18 cellular contexts compared by ENCODE assay signal in the genomic region with DNA sequence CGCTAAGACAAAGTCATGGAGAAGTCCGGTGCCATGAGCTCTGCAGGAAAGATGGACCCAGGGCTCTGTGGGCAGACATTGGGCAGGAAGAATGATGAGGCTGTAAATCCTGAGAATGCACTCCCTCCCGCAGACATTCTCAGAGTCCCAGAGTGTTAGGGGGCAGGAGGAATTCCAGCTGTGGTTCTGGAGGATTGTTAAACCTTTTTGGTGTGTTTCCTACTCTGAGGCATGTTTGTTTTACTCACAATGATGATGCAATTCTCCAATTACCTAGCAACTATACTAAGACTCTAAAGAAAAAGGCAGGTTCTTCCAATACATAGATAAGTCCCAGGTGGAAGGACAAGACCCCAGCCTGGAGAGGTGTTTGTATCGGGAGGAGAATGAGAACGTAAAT. TPM values are rescaled to one million over a fixed set of nuclear protein-coding genes. Genes with fewer than 3 reads are reported as not detected.
A peak's percentile ranks its signal among the peaks of the same experiment; 100 is the strongest.
DNase-seq lines count a peak whose midpoint lies in the region; ATAC-seq, FAIRE-seq and TF ChIP-seq lines count a peak whose summit lies in the region.
"Had no signal": no experiment of that assay in that cellular context is flagged by ENCODE, and none has a peak within 500 bp of the region (broad histone marks: within the 10 kb centered on the region; RNA-seq: fewer than 3 reads in every experiment).

No MANE protein-coding gene starts in this region.

- TF ChIP-seq RAD21 in H1 (IDR thresholded peaks at IDR 0.05 in 1 of 2, conservative IDR thresholded peaks at IDR 0.05 in 1 of 2; ENCODE audit: low read depth in 2 of 2, low read length in 2 of 2): no peak

- H3K4me1 ChIP-seq in H1 (replicated peaks in 1 of 4; ENCODE audit: control insufficient read depth in 3 of 4, insufficient read depth in 4 of 4, low read length in 3 of 4): peaks cover 0 to 4% (median 0%) of the 10 kb centered on the region in 4 experiments; a peak in 3 of 7 replicates
- H3K4me1 ChIP-seq in mesenchymal stem cell (ENCODE audit: control insufficient read depth, insufficient read depth, low read depth, low read length): peaks cover 11% of the 10 kb centered on the region
- H3K4me1 ChIP-seq: psoas muscle, suprapubic skin had no signal

- DNase-seq in AG08396 (ENCODE audit: low spot score) (peak; percentile 40), HT1080 (ENCODE audit: low read depth) (peak; percentile 31), H1 (ENCODE audit: low read depth in 1 of 2, low spot score in 2 of 2) (no peak), mesenchymal stem cell (peak; percentile 58), NCI-H2029 treated with DMSO at 0.1 percent for 48 hours (lab: John Stamatoyannopoulos, UW) (no peak), globus pallidus (ENCODE audit: low spot score) (no peak)
- DNase-seq in activated CD4-positive, alpha-beta T cell treated with anti-CD3 and anti-CD28 coated beads, Interleukin-2, amount 50 U/mL, for 1 hour: no peak
- no peak for DNase-seq in effector memory CD8-positive, alpha-beta T cell
- DNase-seq: activated CD8-positive, alpha-beta T cell treated with anti-CD3 and anti-CD28 coated beads, Interleukin-2, amount 10 ng/mL, durations not matched to agents 7 days and 5 days; anterior cingulate cortex; NCI-H226; psoas muscle had no signal

- H3K27me3 ChIP-seq in H1 (replicated peaks in 1 of 4; ENCODE audit: control insufficient read depth in 3 of 4, extremely low read depth in 1 of 4, insufficient read depth in 3 of 4, low read length in 3 of 4): no peaks in the 10 kb centered on the region; a peak in 1 of 7 replicates
- peaks cover 0 to 21% of the 10 kb centered on the region in 2 experiments for H3K27me3 ChIP-seq in mesenchymal stem cell (ENCODE audit: control insufficient read depth in 1 of 2, insufficient read depth in 1 of 2, low read length in 2 of 2)
- H3K27me3 ChIP-seq: BLaER1 treated with 17β-estradiol and CSF1 and Interleukin-3, amounts not matched to agents 10 nM and 100 nM; suprapubic skin had no signal

- no peak overlapping the region for H2BK120ac ChIP-seq in H1 (replicated peaks; ENCODE audit: low read depth, low read length)
- H2BK120ac ChIP-seq in mesenchymal stem cell (ENCODE audit: low read depth, low read length): no peak overlapping the region

- H3K56ac ChIP-seq in H1 (replicated peaks; ENCODE audit: insufficient read length, low read depth, low read length): no peak overlapping the region

- no peak for TF ChIP-seq POLR2A in H1 (IDR thresholded peaks at IDR 0.05; ENCODE audit: control extremely low read depth in 1 of 2, low read depth in 2 of 2, low read length in 2 of 2)

- peak overlapping the region; percentile 5; the same call in 1 of the 2 replicates for H2AFZ ChIP-seq in H1 (ENCODE audit: low read length)
- no peak overlapping the region for H2AFZ ChIP-seq in mesenchymal stem cell (ENCODE audit: low read depth, low read length)

- H2BK15ac ChIP-seq in H1 (ENCODE audit: low read length) (no peak overlapping the region), mesenchymal stem cell (ENCODE audit: low read depth, poor library complexity, severe bottlenecking) (no peak overlapping the region)

- no peak overlapping the region for H4K91ac ChIP-seq in H1 (replicated peaks; ENCODE audit: insufficient read length, low read length)
- H4K91ac ChIP-seq in mesenchymal stem cell (ENCODE audit: low read length): no peak overlapping the region

- no peaks in the 10 kb centered on the region for H4K20me1 ChIP-seq in H1 (replicated peaks in 1 of 2; ENCODE audit: control insufficient read depth in 1 of 2, insufficient read depth in 2 of 2, low read length in 2 of 2)
- H4K20me1 ChIP-seq: BLaER1 treated with 17β-estradiol and CSF1 and Interleukin-3, amounts not matched to agents 10 nM and 100 nM had no signal

- no peak overlapping the region for H3K27ac Mint-ChIP-seq in effector memory CD8-positive, alpha-beta T cell
- H3K27ac Mint-ChIP-seq: activated CD8-positive, alpha-beta T cell treated with anti-CD3 and anti-CD28 coated beads, Interleukin-2, amount 10 ng/mL, durations not matched to agents 7 days and 5 days; activated T-helper 2 cell treated with anti-CD3 and anti-CD28 coated beads, Interferon-gamma antibody, Interleukin-2, Interleukin-4, amounts not matched to agents 10 μg/mL and 5 μg/mL and 100 μg/mL, durations not matched to agents 14 hours and 24 hours and 36 hours had no signal

- H3K27ac ChIP-seq in H1 (ENCODE audit: low read depth, low read length) (no peak overlapping the region), mesenchymal stem cell (ENCODE audit: low read length, poor library complexity, severe bottlenecking) (peak overlapping the region; percentile 35)
- H3K27ac ChIP-seq: BLaER1 treated with 17β-estradiol and CSF1 and Interleukin-3, amounts not matched to agents 10 nM and 100 nM; psoas muscle; suprapubic skin had no signal

- H3K14ac ChIP-seq in H1 (ENCODE audit: insufficient read length) (no peak overlapping the region), mesenchymal stem cell (ENCODE audit: low read length in 2 of 2) (no peak overlapping the region)

- H4K8ac ChIP-seq in H1 (ENCODE audit: extremely low read depth, insufficient read depth, low read length): no peak overlapping the region
- no peak overlapping the region for H4K8ac ChIP-seq in mesenchymal stem cell (ENCODE audit: low read length)

- POLR2A ChIA-PET in H1 (lab: Charles Lee; ENCODE audit: partially characterized antibody): interaction anchor here (1.2 to 1.4 kb wide), 2 partner anchors 9 to 15 kb away, joined by 3 to 5 read pairs; no protein-coding TSS in a partner anchor

- 82% methylated on average over 5 of the region's 5 CpGs; no CpG with 5 or more reads in 1 of the 2 experiments for WGBS in H1 (ENCODE audit: extremely low coverage in 1 of 2, insufficient coverage in 1 of 2, insufficient read length in 1 of 2, insufficient replicate concordance in 2 of 2, low coverage in 1 of 2, low lambda C conversion rate in 2 of 2, missing lambda C conversion rate in 1 of 2), 2 experiments
- 68% methylated on average over 4 of the region's 5 CpGs for WGBS in mesenchymal stem cell

- no peak overlapping the region for H3K4me3 ChIP-seq in H1 (ENCODE audit: extremely low read depth in 1 of 4, insufficient read depth in 2 of 4, low read depth in 3 of 4, low read length in 4 of 4)
- H3K4me3 ChIP-seq in mesenchymal stem cell (ENCODE audit: insufficient read depth in 1 of 2, low read depth in 1 of 2, low read length in 2 of 2): no peak overlapping the region
- H3K4me3 ChIP-seq: BLaER1 treated with 17β-estradiol and CSF1 and Interleukin-3, amounts not matched to agents 10 nM and 100 nM; psoas muscle; suprapubic skin had no signal

- TF ChIP-seq CTCF in H1 (IDR thresholded peaks at IDR 0.05; ENCODE audit: control extremely low read depth in 1 of 3, insufficient read depth in 1 of 3, low read depth in 1 of 3, low read length in 3 of 3): no peak

- H2BK5ac ChIP-seq in H1 (ENCODE audit: low read depth, low read length): no peak overlapping the region
- no peak overlapping the region for H2BK5ac ChIP-seq in mesenchymal stem cell (ENCODE audit: low read depth, low read length, poor library complexity, severe bottlenecking)

- H2BK20ac ChIP-seq in H1 (ENCODE audit: low read length): 0 out of 2 replicates have a peak overlapping the region, but pooled peaks have one; percentile 7

- no peaks in the 10 kb centered on the region for H3K36me3 ChIP-seq in H1 (ENCODE audit: control insufficient read depth in 2 of 4, insufficient read depth in 4 of 4, low read length in 3 of 4)
- no peaks in the 10 kb centered on the region for H3K36me3 ChIP-seq in mesenchymal stem cell (ENCODE audit: control insufficient read depth in 1 of 2, insufficient read depth in 2 of 2, low read depth in 1 of 2, low read length in 2 of 2)
- H3K36me3 ChIP-seq: BLaER1 treated with 17β-estradiol and CSF1 and Interleukin-3, amounts not matched to agents 10 nM and 100 nM; suprapubic skin had no signal

- H2AK5ac ChIP-seq in H1 (ENCODE audit: low read depth, low read length) (no peak overlapping the region), mesenchymal stem cell (ENCODE audit: low read length, severe bottlenecking) (no peak overlapping the region)

- H4K5ac ChIP-seq in H1 (ENCODE audit: insufficient read length, low read depth, low read length): no peak overlapping the region

- H3K23ac ChIP-seq in H1 (ENCODE audit: insufficient read length) (no peak overlapping the region), mesenchymal stem cell (ENCODE audit: low read length in 2 of 2) (no peak overlapping the region)

- no peaks in the 10 kb centered on the region for H3K9me3 ChIP-seq in H1 (ENCODE audit: insufficient read depth in 2 of 2, low read depth in 1 of 2, low read length in 1 of 2)
- no peaks in the 10 kb centered on the region for H3K9me3 ChIP-seq in mesenchymal stem cell (ENCODE audit: control insufficient read depth, low read length)
- H3K9me3 ChIP-seq: BLaER1 treated with 17β-estradiol and CSF1 and Interleukin-3, amounts not matched to agents 10 nM and 100 nM; psoas muscle; suprapubic skin had no signal

- no peaks in the 10 kb centered on the region for H3K9me3 Mint-ChIP-seq in effector memory CD8-positive, alpha-beta T cell
- H3K9me3 Mint-ChIP-seq: activated T-helper 2 cell treated with anti-CD3 and anti-CD28 coated beads, Interferon-gamma antibody, Interleukin-2, Interleukin-4, amounts not matched to agents 10 μg/mL and 5 μg/mL and 100 μg/mL, durations not matched to agents 14 hours and 24 hours and 36 hours had no signal

- no peak overlapping the region for H3K4me2 ChIP-seq in H1 (ENCODE audit: insufficient read depth in 1 of 2, low read depth in 2 of 2, low read length in 2 of 2)
- H3K4me2 ChIP-seq in mesenchymal stem cell (ENCODE audit: low read length, poor library complexity, severe bottlenecking): no peak overlapping the region
- H3K4me2 ChIP-seq: BLaER1 treated with 17β-estradiol and CSF1 and Interleukin-3, amounts not matched to agents 10 nM and 100 nM had no signal

- H2BK12ac ChIP-seq in H1 (ENCODE audit: low read depth, low read length): no peak overlapping the region
- peak overlapping the region in 1 of 2 experiments; percentile 6 for H2BK12ac ChIP-seq in mesenchymal stem cell (ENCODE audit: low read length in 2 of 2)

- no peak overlapping the region for H3K4me3 Mint-ChIP-seq in effector memory CD8-positive, alpha-beta T cell
- H3K4me3 Mint-ChIP-seq: activated CD8-positive, alpha-beta T cell treated with anti-CD3 and anti-CD28 coated beads, Interleukin-2, amount 10 ng/mL, durations not matched to agents 7 days and 5 days had no signal

- H3K79me1 ChIP-seq in H1 (ENCODE audit: low read depth, low read length) (no peaks in the 10 kb centered on the region), mesenchymal stem cell (replicated peaks; ENCODE audit: low read length, poor library complexity, severe bottlenecking) (no peaks in the 10 kb centered on the region)

- H3K9ac ChIP-seq in H1 (replicated peaks in 1 of 4; ENCODE audit: extremely low read depth in 1 of 4, low read depth in 3 of 4, low read length in 3 of 4) (no peak overlapping the region), mesenchymal stem cell (ENCODE audit: low read length) (no peak overlapping the region)
- H3K9ac ChIP-seq: BLaER1 treated with 17β-estradiol and CSF1 and Interleukin-3, amounts not matched to agents 10 nM and 100 nM had no signal

- ATAC-seq in effector memory CD8-positive, alpha-beta T cell (replicated peaks): no peak
- ATAC-seq: activated CD8-positive, alpha-beta T cell treated with anti-CD3 and anti-CD28 coated beads, Interleukin-2, amount 10 ng/mL, durations not matched to agents 7 days and 5 days; psoas muscle had no signal

- H3K4me1 Mint-ChIP-seq in effector memory CD8-positive, alpha-beta T cell (ENCODE audit: low read depth in 2 of 2): no peaks in the 10 kb centered on the region

- H3K79me2 ChIP-seq in H1 (ENCODE audit: control insufficient read depth in 1 of 2, insufficient read depth in 2 of 2, low read length in 2 of 2): no peaks in the 10 kb centered on the region

- peaks cover 2% of the 10 kb centered on the region for H3K36me3 Mint-ChIP-seq in effector memory CD8-positive, alpha-beta T cell (ENCODE audit: insufficient read depth)

- FAIRE-seq in H1 (lab: Jason Lieb, UNC): no peak
- FAIRE-seq: frontal cortex, GM12892, TTC549 had no signal

- peaks cover 21 to 70% of the 10 kb centered on the region in 2 donors for H3K27me3 Mint-ChIP-seq in effector memory CD8-positive, alpha-beta T cell

- H3K23me2 ChIP-seq in H1 (ENCODE audit: low read depth, low read length): no peaks in the 10 kb centered on the region

- no peak for TF ChIP-seq EP300 in H1 (IDR thresholded peaks at IDR 0.05; ENCODE audit: borderline replicate concordance in 1 of 2, low read depth in 2 of 2, low read length in 2 of 2)

- H3K18ac ChIP-seq in H1 (ENCODE audit: extremely low read depth, low read length) (no peak overlapping the region), mesenchymal stem cell (ENCODE audit: low read depth in 1 of 2, low read length in 2 of 2) (no peak overlapping the region)

- H3K4ac ChIP-seq in H1 (replicated peaks; ENCODE audit: insufficient read length, low read depth, low read length) (no peak overlapping the region), mesenchymal stem cell (ENCODE audit: low read depth in 1 of 2, low read length in 2 of 2) (no peak overlapping the region)

- CTCF ChIA-PET in H1 (lab: Charles Lee; ENCODE audit: partially characterized antibody): interaction anchor here (1.5 to 2.1 kb wide), 4 partner anchors 17 to 102 kb away, joined by 4 to 8 read pairs (median 5); a partner anchor contains a TSS

RNA-seq across cellular contexts. Expression of a gene that starts 2.8 kb away (rescaled TPM):
- total RNA-seq in HT1080 (2014; rRNA removed; shearing (Covaris generic)): not detected in 2 replicates
- polyA plus RNA-seq in HT1080 (2015; cell fraction: cytosol; rRNA removed): not detected in 2 replicates
- polyA plus RNA-seq in HT1080 (2015; cell fraction: nucleus; rRNA removed): not detected in 2 replicates
- total RNA-seq in H1 (2021; fragmentation: NEBNext Ultra II Directional; extraction: Animal tissue kit (Norgen Biotek cat#: 25700)): 0.22 and 0.44 TPM in 2 replicates
- 0.46 and 0.76 TPM in 2 replicates for polyA plus RNA-seq in H1 (2011; rRNA removed)
- 0.57 TPM for polyA plus RNA-seq in H1 (2011; cell fraction: cytosol; rRNA removed)
- polyA plus RNA-seq in H1 (2011; cell fraction: nucleus; rRNA removed): 1.3 TPM
- polyA plus RNA-seq in H1 (2012, experiment 1 of 2): 0.31 to 0.70 TPM (median 0.55 TPM) in 3 of 4 replicates, not detected in the other
- 0.35 TPM for polyA plus RNA-seq in H1 (2012, experiment 2 of 2)
- polyA plus RNA-seq in H1 (2013, experiment 1 of 2): 0.24 TPM
- polyA plus RNA-seq in H1 (2013, experiment 2 of 2): 0.24 TPM
- 0.17 and 1.4 TPM in 2 replicates for polyA minus RNA-seq in H1 (2011; rRNA and poly(A)+ RNA removed)
- polyA minus RNA-seq in H1 (2011; cell fraction: cytosol; rRNA and poly(A)+ RNA removed): not detected
- polyA minus RNA-seq in H1 (2011; cell fraction: nucleus; rRNA and poly(A)+ RNA removed): 1.2 TPM
- polyA plus RNA-seq in mesenchymal stem cell (2013, experiment 1 of 2): 0.21 TPM
- 0.12 TPM for polyA plus RNA-seq in mesenchymal stem cell (2013, experiment 2 of 2)
- total RNA-seq: activated CD8-positive, alpha-beta T cell treated with anti-CD3 and anti-CD28 coated beads, Interleukin-2, amount 10 ng/mL, durations not matched to agents 7 days and 5 days; activated T-helper 2 cell treated with anti-CD3 and anti-CD28 coated beads, Interferon-gamma antibody, Interleukin-2, Interleukin-4, amounts not matched to agents 10 μg/mL and 5 μg/mL and 100 μg/mL, durations not matched to agents 14 hours and 24 hours and 36 hours; psoas muscle had no signal

RNA-seq across cellular contexts. Expression of a gene that starts 30.5 kb away (rescaled TPM):
- total RNA-seq in HT1080 (2014; rRNA removed; shearing (Covaris generic)): 0.10 and 0.40 TPM in 2 replicates
- 0.09 and 0.16 TPM in 2 replicates for polyA plus RNA-seq in HT1080 (2015; cell fraction: cytosol; rRNA removed)
- 0.10 and 0.48 TPM in 2 replicates for polyA plus RNA-seq in HT1080 (2015; cell fraction: nucleus; rRNA removed)
- total RNA-seq in H1 (2021; fragmentation: NEBNext Ultra II Directional; extraction: Animal tissue kit (Norgen Biotek cat#: 25700)): not detected in 2 replicates
- polyA plus RNA-seq in H1 (2011; rRNA removed): 0.20 and 0.27 TPM in 2 replicates
- 0.31 TPM for polyA plus RNA-seq in H1 (2011; cell fraction: cytosol; rRNA removed)
- 0.13 TPM for polyA plus RNA-seq in H1 (2011; cell fraction: nucleus; rRNA removed)
- not detected in 4 replicates for polyA plus RNA-seq in H1 (2012, experiment 1 of 2)
- not detected for polyA plus RNA-seq in H1 (2012, experiment 2 of 2)
- polyA plus RNA-seq in H1 (2013, experiment 1 of 2): 0.08 TPM
- polyA plus RNA-seq in H1 (2013, experiment 2 of 2): 0.11 TPM
- 0.12 TPM in 1 of 2 replicates, not detected in the other for polyA minus RNA-seq in H1 (2011; rRNA and poly(A)+ RNA removed)
- polyA minus RNA-seq in H1 (2011; cell fraction: cytosol; rRNA and poly(A)+ RNA removed): not detected
- not detected for polyA minus RNA-seq in H1 (2011; cell fraction: nucleus; rRNA and poly(A)+ RNA removed)
- polyA plus RNA-seq in mesenchymal stem cell (2013, experiment 1 of 2): 30.4 TPM
- polyA plus RNA-seq in mesenchymal stem cell (2013, experiment 2 of 2): 30.9 TPM
- total RNA-seq: activated CD8-positive, alpha-beta T cell treated with anti-CD3 and anti-CD28 coated beads, Interleukin-2, amount 10 ng/mL, durations not matched to agents 7 days and 5 days; activated T-helper 2 cell treated with anti-CD3 and anti-CD28 coated beads, Interferon-gamma antibody, Interleukin-2, Interleukin-4, amounts not matched to agents 10 μg/mL and 5 μg/mL and 100 μg/mL, durations not matched to agents 14 hours and 24 hours and 36 hours had no signal

Comparison
In these comparisons a context has a peak if more than half of its experiments do, and no peak if none do; other contexts are left out.
1. DNase-seq: peak in AG08396 (single experiment), HT1080 (single experiment) and mesenchymal stem cell (single experiment); none in H1 (0 of 2), activated CD4-positive, alpha-beta T cell treated with anti-CD3 and anti-CD28 coated beads, Interleukin-2, amount 50 U/mL, for 1 hour (single experiment), NCI-H2029 treated with DMSO at 0.1 percent for 48 hours (single experiment), effector memory CD8-positive, alpha-beta T cell (0 of 3) and globus pallidus (single experiment).